21 cellular contexts compared by ENCODE assay signal in genomic region chr7:86058649-86059048, GRCh38.
"Had no signal": no experiment of that assay in that cellular context is flagged by ENCODE, and none has a peak within 500 bp of the region (broad histone marks: within the 10 kb centered on the region; RNA-seq: fewer than 3 reads in every experiment).

No MANE protein-coding gene starts in this region.

- H3K4me1 ChIP-seq: psoas muscle, suprapubic skin, transverse colon had no signal

- ATAC-seq: left ventricle myocardium superior; natural killer cell; psoas muscle; right cardiac atrium; stimulated activated naive CD8-positive, alpha-beta T cell treated with anti-CD3 and anti-CD28 coated beads, Interleukin-15, amount 100 ng/mL, for 72 hours had no signal

- H3K27me3 ChIP-seq: ovary, suprapubic skin, transverse colon had no signal

- H3K4me3 ChIP-seq: coronary artery, lung, ovary, psoas muscle, skin epidermis, suprapubic skin, transverse colon had no signal

- H3K4me1 Mint-ChIP-seq: immature natural killer cell; memory B cell; natural killer cell; stimulated activated naive CD8-positive, alpha-beta T cell treated with anti-CD3 and anti-CD28 coated beads, Interleukin-15, amount 100 ng/mL, for 72 hours had no signal

- H3K27me3 Mint-ChIP-seq: memory B cell; stimulated activated naive CD8-positive, alpha-beta T cell treated with anti-CD3 and anti-CD28 coated beads, Interleukin-15, amount 100 ng/mL, for 72 hours had no signal

- H3K27ac ChIP-seq: coronary artery, ovary, psoas muscle, skin epidermis, suprapubic skin, transverse colon had no signal

- H3K36me3 ChIP-seq: ovary, suprapubic skin, transverse colon had no signal

- H3K9me3 ChIP-seq: ovary, psoas muscle had no signal

- DNase-seq: dermis blood vessel endothelial cell; effector memory CD4-positive, alpha-beta T cell; hypothalamus; immature natural killer cell; islet precursor cell; left ventricle myocardium superior; natural killer cell; occipital lobe; psoas muscle; right cardiac atrium; stimulated activated CD4-positive, alpha-beta T cell treated with anti-CD3 and anti-CD28 coated beads, Interleukin-15, amount 100 ng/mL, for 24 hours; stimulated activated CD4-positive, alpha-beta T cell treated with anti-CD3 and anti-CD28 coated beads, Interleukin-2, amount 100 ng/mL, for 48 hours; stimulated activated naive CD4-positive, alpha-beta T cell; stimulated activated naive CD8-positive, alpha-beta T cell treated with anti-CD3 and anti-CD28 coated beads, Interleukin-15, amount 100 ng/mL, for 72 hours; transverse colon had no signal

- H3K27ac Mint-ChIP-seq: immature natural killer cell; memory B cell; natural killer cell; stimulated activated naive CD8-positive, alpha-beta T cell treated with anti-CD3 and anti-CD28 coated beads, Interleukin-15, amount 100 ng/mL, for 72 hours had no signal

- H3K36me3 Mint-ChIP-seq: memory B cell had no signal

- H3K4me3 Mint-ChIP-seq: immature natural killer cell; memory B cell; natural killer cell; stimulated activated naive CD8-positive, alpha-beta T cell treated with anti-CD3 and anti-CD28 coated beads, Interleukin-15, amount 100 ng/mL, for 72 hours had no signal
